22 cellular contexts compared by ENCODE assay signal in the genomic region with DNA sequence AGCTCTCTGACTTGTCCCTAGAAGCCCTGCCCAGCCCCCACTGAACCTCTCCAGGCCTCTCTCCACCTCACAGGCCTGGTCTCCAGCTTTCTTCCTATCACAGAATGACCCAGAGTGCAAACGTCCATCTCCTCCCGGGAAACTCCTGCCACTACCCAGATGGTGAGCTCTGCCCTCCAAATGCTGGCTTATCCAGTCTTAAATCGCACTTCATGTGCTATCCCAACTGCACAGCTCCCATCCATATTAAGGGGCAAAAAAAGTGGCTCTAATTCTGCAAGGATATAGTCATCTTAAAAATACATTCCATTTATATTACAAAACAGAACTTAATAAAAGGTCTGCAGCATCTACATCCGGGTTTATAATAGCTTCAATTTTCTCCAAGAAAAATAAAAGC.
A peak's percentile ranks its signal among the peaks of the same experiment; 100 is the strongest.
DNase-seq lines count a peak whose midpoint lies in the region; ATAC-seq and TF ChIP-seq lines count a peak whose summit lies in the region.
"Had no signal": no experiment of that assay in that cellular context is flagged by ENCODE, and none has a peak within 500 bp of the region (broad histone marks: within the 10 kb centered on the region; RNA-seq: fewer than 3 reads in every experiment).

No MANE protein-coding gene starts in this region.

- peak overlapping the region; percentile 62 for H3K4me2 ChIP-seq in skeletal muscle satellite cell (ENCODE audit: low read length)
- no peak overlapping the region for H3K4me2 ChIP-seq in smooth muscle cell

- H3K9me3 ChIP-seq in WERI-Rb-1 (ENCODE audit: severe bottlenecking) (no peaks in the 10 kb centered on the region), skeletal muscle satellite cell (replicated peaks; ENCODE audit: low read length) (no peaks in the 10 kb centered on the region), smooth muscle cell (replicated peaks; ENCODE audit: low read depth) (no peaks in the 10 kb centered on the region)
- H3K9me3 ChIP-seq: breast epithelium, psoas muscle, testis had no signal

- H3K36me3 ChIP-seq in WERI-Rb-1 (no peaks in the 10 kb centered on the region), skeletal muscle satellite cell (ENCODE audit: insufficient read depth, low read length) (no peaks in the 10 kb centered on the region), smooth muscle cell (ENCODE audit: low read depth) (no peaks in the 10 kb centered on the region)
- H3K36me3 ChIP-seq: breast epithelium had no signal

- DNase-seq in ELR (ENCODE audit: low read depth), result peak; percentile 62
- peak; percentile 71 for DNase-seq in WERI-Rb-1
- peak; percentile 30 for DNase-seq in fibroblast of mammary gland (ENCODE audit: low read depth)
- DNase-seq in NCI-H128 (lab: John Stamatoyannopoulos, UW; ENCODE audit: unreplicated experiment), result no peak
- DNase-seq in smooth muscle cell (lab: John Stamatoyannopoulos, UW; ENCODE audit: unreplicated experiment), result no peak
- DNase-seq in stimulated activated CD4-positive, alpha-beta T cell treated with anti-CD3 and anti-CD28 coated beads, Interleukin-12 subunit alpha, Interleukin-12 subunit beta, amount 100 ng/mL, for 4 hours, result no peak
- DNase-seq: activated CD4-positive, CD25-positive, alpha-beta regulatory T cell treated with anti-CD3 and anti-CD28 coated beads, Interleukin-2, amount 50 U/mL, for 72 hours; activated CD8-positive, alpha-beta T cell treated with anti-CD3 and anti-CD28 coated beads, Interleukin-2, amount 10 ng/mL, durations not matched to agents 7 days and 5 days; head of caudate nucleus; KG1; NCI-H1436 treated with DMSO at 0.1 percent for 48 hours; NCI-H2171; NCI-H510A treated with DMSO at 0.1 percent for 48 hours; NK-92 treated with Interleukin-12 subunit alpha and Interleukin-12 subunit beta, amount 100 ng/mL, for 24 hours; psoas muscle; SIG-M5; stimulated activated naive B cell treated with anti-CD40 and anti-IgM and Interleukin-4, amounts not matched to agents 10 μg/mL and 1 μg/mL and 100 μg/mL, for 72 hours; T-helper 1 cell; testis had no signal

- H3K27ac ChIP-seq in WERI-Rb-1 (no peak overlapping the region), smooth muscle cell (ENCODE audit: low read depth) (no peak overlapping the region)
- H3K27ac ChIP-seq: breast epithelium, psoas muscle, testis had no signal

- TF ChIP-seq CTCF in WERI-Rb-1 (IDR thresholded peaks at IDR 0.05; ENCODE audit: low read depth, low read length) (no peak), fibroblast of mammary gland (conservative IDR thresholded peaks at IDR 0.05; ENCODE audit: control insufficient read depth, insufficient read depth, low read depth, low read length) (no peak), smooth muscle cell (IDR thresholded peaks at IDR 0.05; ENCODE audit: borderline replicate concordance, insufficient read depth, poor library complexity, severe bottlenecking) (no peak)

- no peaks in the 10 kb centered on the region for H4K20me1 ChIP-seq in smooth muscle cell (ENCODE audit: low read depth)

- H3F3A ChIP-seq in smooth muscle cell (ENCODE audit: low read depth), result peaks cover 3% of the 10 kb centered on the region

- ATAC-seq in HG02852 (IDR thresholded peaks at IDR 0.05; ENCODE audit: unreplicated experiment), result no peak
- ATAC-seq: activated CD8-positive, alpha-beta T cell treated with anti-CD3 and anti-CD28 coated beads, Interleukin-2, amount 10 ng/mL, durations not matched to agents 7 days and 5 days; psoas muscle; stimulated activated naive B cell treated with anti-CD40 and anti-IgM and Interleukin-4, amounts not matched to agents 10 μg/mL and 1 μg/mL and 100 μg/mL, for 72 hours had no signal

- H3K79me2 ChIP-seq in smooth muscle cell (ENCODE audit: low read depth), result no peaks in the 10 kb centered on the region

- H3K27me3 ChIP-seq in WERI-Rb-1 (ENCODE audit: insufficient read depth, low read depth, severe bottlenecking) (no peaks in the 10 kb centered on the region), skeletal muscle satellite cell (ENCODE audit: control insufficient read depth, insufficient read depth, low read length) (no peaks in the 10 kb centered on the region), smooth muscle cell (ENCODE audit: low read depth) (no peaks in the 10 kb centered on the region)
- H3K27me3 ChIP-seq: breast epithelium, testis had no signal

- peaks cover 30% of the 10 kb centered on the region for H3K4me1 ChIP-seq in skeletal muscle satellite cell (ENCODE audit: control insufficient read depth, insufficient read depth, low read length)
- peaks cover 9% of the 10 kb centered on the region for H3K4me1 ChIP-seq in smooth muscle cell (ENCODE audit: low read depth)
- H3K4me1 ChIP-seq: breast epithelium, psoas muscle had no signal

- H3K9ac ChIP-seq in skeletal muscle satellite cell (ENCODE audit: low read depth, low read length), result peak overlapping the region; percentile 65
- H3K9ac ChIP-seq in smooth muscle cell (ENCODE audit: low read depth), result no peak overlapping the region

- no peak overlapping the region for H3K4me3 ChIP-seq in WERI-Rb-1 (ENCODE audit: low read depth, low read length)
- no peak overlapping the region for H3K4me3 ChIP-seq in fibroblast of mammary gland (ENCODE audit: control insufficient read depth, low read depth, low read length)
- H3K4me3 ChIP-seq in skeletal muscle satellite cell (ENCODE audit: low read length), result peak overlapping the region; percentile 47
- H3K4me3 ChIP-seq in smooth muscle cell, result no peak overlapping the region
- H3K4me3 ChIP-seq: breast epithelium, psoas muscle, testis had no signal

- 81% methylated on average over 4 of the region's 4 CpGs for WGBS in smooth muscle cell (ENCODE audit: low lambda C conversion rate)

- no peak overlapping the region for H2AFZ ChIP-seq in smooth muscle cell (ENCODE audit: low read depth)

Comparison
In these comparisons a context has a peak if more than half of its experiments do, and no peak if none do; other contexts are left out.
1. DNase-seq: peak in ELR (single experiment), WERI-Rb-1 (single experiment) and fibroblast of mammary gland (single experiment); none in NCI-H128 (single experiment), smooth muscle cell (single experiment) and stimulated activated CD4-positive, alpha-beta T cell treated with anti-CD3 and anti-CD28 coated beads, Interleukin-12 subunit alpha, Interleukin-12 subunit beta, amount 100 ng/mL, for 4 hours (single experiment).